Comparison of ENCODE assay signal across 12 cellular contexts in genomic region chr13:99433543-99434075, GRCh38.
DNase-seq lines count a peak whose midpoint lies in the region; ATAC-seq, FAIRE-seq and TF ChIP-seq lines count a peak whose summit lies in the region.
"Had no signal": no experiment of that assay in that cellular context is flagged by ENCODE, and none has a peak within 500 bp of the region (broad histone marks: within the 10 kb centered on the region; RNA-seq: fewer than 3 reads in every experiment).

No MANE protein-coding gene starts in this region.

- TF ChIP-seq CTCF in GM12864 (IDR thresholded peaks at IDR 0.05; ENCODE audit: low read depth, low read length, missing control alignments) (no peak), PC-3 (conservative IDR thresholded peaks at IDR 0.05; ENCODE audit: low read depth, low read length) (no peak), colonic mucosa (IDR thresholded peaks at IDR 0.05) (no peak)

- intact Hi-C loops in PC-3 (cut with micrococcal nuclease), result no loop called here
- intact Hi-C loops in colonic mucosa (cut with DNase I), result no loop called here
- intact Hi-C loops in posterior cingulate gyrus (cut with DNase I), result loop anchor here (10.0 kb wide), 1 partner anchor 49 kb away; no protein-coding TSS in a partner anchor

- H3K4me2 ChIP-seq in PC-3 (ENCODE audit: low read length), result peak overlapping the region; percentile 79

- peak overlapping the region; percentile 45 for H3K4me3 ChIP-seq in GM12864 (ENCODE audit: low read depth, low read length)
- H3K4me3 ChIP-seq in PC-3 (ENCODE audit: low read length), result no peak overlapping the region
- no peak overlapping the region for H3K4me3 ChIP-seq in colonic mucosa
- no peak overlapping the region for H3K4me3 ChIP-seq in skin epidermis

- H4K20me1 ChIP-seq in PC-3 (ENCODE audit: low read length), result no peaks in the 10 kb centered on the region

- H3K9ac ChIP-seq in PC-3 (ENCODE audit: low read length), result peak overlapping the region; percentile 69; the same call in 1 of the 2 replicates
- H3K9ac ChIP-seq in colonic mucosa (ENCODE audit: low read depth in 2 of 2, low read length in 2 of 2), result no peak overlapping the region

- DNase-seq in GM12864 (ENCODE audit: low read depth), result no peak
- DNase-seq in PC-3, result no peak
- DNase-seq in colonic mucosa, result no peak
- no peak for DNase-seq in GF-D8 (lab: John Stamatoyannopoulos, UW)
- DNase-seq in posterior cingulate gyrus, result no peak
- no peak for DNase-seq in urothelium cell line (ENCODE audit: low spot score)
- DNase-seq: DMS153, NCI-H1105 treated with DMSO at 0.1 percent for 48 hours, NCI-H510A treated with DMSO at 0.1 percent for 48 hours had no signal

- POLR2A ChIA-PET in PC-3 (lab: Charles Lee; ENCODE audit: unreplicated experiment), result no interaction called here

- no peaks in the 10 kb centered on the region for H3K9me3 ChIP-seq in PC-3 (ENCODE audit: low read length)
- H3K9me3 ChIP-seq in colonic mucosa, result no peaks in the 10 kb centered on the region
- H3K9me3 ChIP-seq: suprapubic skin had no signal

- CTCF ChIA-PET in PC-3 (lab: Charles Lee), result no interaction called here

- H3K9me2 ChIP-seq in PC-3 (replicated peaks; ENCODE audit: low read length), result no peaks in the 10 kb centered on the region

- FAIRE-seq in urothelium cell line (lab: Jason Lieb, UNC), result no peak
- FAIRE-seq: TTC549 had no signal

- H2AFZ ChIP-seq in PC-3 (ENCODE audit: low read length), result no peak overlapping the region

- H3K27ac ChIP-seq in PC-3 (ENCODE audit: low read length) (peak overlapping the region; percentile 79; the same call in 1 of the 2 replicates), colonic mucosa (peak overlapping the region; percentile 30), skin epidermis (peak overlapping the region in 12 of 21 experiments; percentile 5 to 77 (median 58))
- H3K27ac ChIP-seq: suprapubic skin had no signal

- H3K36me3 ChIP-seq in PC-3 (ENCODE audit: low read depth, low read length), result peaks cover 2% of the 10 kb centered on the region; the same call in 1 of the 2 replicates
- no peaks in the 10 kb centered on the region for H3K36me3 ChIP-seq in colonic mucosa
- H3K36me3 ChIP-seq: suprapubic skin had no signal

- BruUV-seq in PC-3 (replicated peaks; lab: Mats Ljungman, UMichigan), result no TSS peak

- no peak for ATAC-seq in PC-3

- no peaks in the 10 kb centered on the region for H3K79me2 ChIP-seq in PC-3 (ENCODE audit: low read length)

- H3K27me3 ChIP-seq in PC-3 (ENCODE audit: low read length), result no peaks in the 10 kb centered on the region
- no peaks in the 10 kb centered on the region for H3K27me3 ChIP-seq in colonic mucosa
- H3K27me3 ChIP-seq: suprapubic skin had no signal

- H3K4me1 ChIP-seq in PC-3 (ENCODE audit: insufficient read depth, low read length) (peaks cover 13% of the 10 kb centered on the region), colonic mucosa (no peaks in the 10 kb centered on the region)

- no peaks in the 10 kb centered on the region for H3F3A ChIP-seq in PC-3 (ENCODE audit: low read length, unreplicated experiment)
